ENCODE assay signal across 26 cellular contexts in genomic region chr10:13051126-13051694, GRCh38. TPM values are rescaled to one million over a fixed set of nuclear protein-coding genes. Genes with fewer than 3 reads are reported as not detected.
"Had no signal": no experiment of that assay in that cellular context is flagged by ENCODE, and none has a peak within 500 bp of the region (broad histone marks: within the 10 kb centered on the region; RNA-seq: fewer than 3 reads in every experiment).

No MANE protein-coding gene starts in this region.

- H3K4me3 ChIP-seq: left ventricle myocardium inferior, mucosa of descending colon, pancreas, prostate gland, skin epidermis, suprapubic skin, thoracic aorta, tibial artery, upper lobe of right lung had no signal

- H3K36me3 ChIP-seq: left ventricle myocardium inferior, pancreas, prostate gland, suprapubic skin, thoracic aorta, tibial artery, upper lobe of right lung had no signal

- H3K27ac Mint-ChIP-seq: memory B cell; naive thymus-derived CD4-positive, alpha-beta T cell; natural killer cell treated with Interleukin-12 subunit alpha and Interleukin-12 subunit beta and Interleukin-15 and Interleukin-18, amount 100 ng/mL, for 72 hours; stimulated activated naive B cell treated with anti-CD40 and anti-IgM and Interleukin-4, amounts not matched to agents 10 μg/mL and 1 μg/mL and 100 μg/mL, for 72 hours; stimulated activated naive CD8-positive, alpha-beta T cell treated with anti-CD3 and anti-CD28 coated beads, Interleukin-15, Interleukin-2, amounts not matched to agents 100 ng/mL and 50 ng/mL, for 24 hours had no signal

- H3K9me3 Mint-ChIP-seq: memory B cell; natural killer cell treated with Interleukin-12 subunit alpha and Interleukin-12 subunit beta and Interleukin-15 and Interleukin-18, amount 100 ng/mL, for 72 hours; stimulated activated naive B cell treated with anti-CD40 and anti-IgM and Interleukin-4, amounts not matched to agents 10 μg/mL and 1 μg/mL and 100 μg/mL, for 72 hours; stimulated activated naive CD8-positive, alpha-beta T cell treated with anti-CD3 and anti-CD28 coated beads, Interleukin-15, Interleukin-2, amounts not matched to agents 100 ng/mL and 50 ng/mL, for 24 hours had no signal

- H3K4me1 Mint-ChIP-seq: memory B cell; naive thymus-derived CD4-positive, alpha-beta T cell; stimulated activated naive B cell treated with anti-CD40 and anti-IgM and Interleukin-4, amounts not matched to agents 10 μg/mL and 1 μg/mL and 100 μg/mL, for 72 hours had no signal

- ATAC-seq: mucosa of descending colon; naive thymus-derived CD4-positive, alpha-beta T cell; pancreas; right cardiac atrium; sciatic nerve; stimulated activated naive B cell treated with anti-CD40 and anti-IgM and Interleukin-4, amounts not matched to agents 10 μg/mL and 1 μg/mL and 100 μg/mL, for 72 hours had no signal

- H3K27ac ChIP-seq: left ventricle myocardium inferior, pancreas, prostate gland, skin epidermis, suprapubic skin, thoracic aorta, tibial artery, upper lobe of right lung had no signal

- H3K36me3 Mint-ChIP-seq: memory B cell; natural killer cell treated with Interleukin-12 subunit alpha and Interleukin-12 subunit beta and Interleukin-15 and Interleukin-18, amount 100 ng/mL, for 72 hours; stimulated activated naive B cell treated with anti-CD40 and anti-IgM and Interleukin-4, amounts not matched to agents 10 μg/mL and 1 μg/mL and 100 μg/mL, for 72 hours had no signal

- H3K9me3 ChIP-seq: left ventricle myocardium inferior, mucosa of descending colon, pancreas, prostate gland, suprapubic skin, thoracic aorta, tibial artery, upper lobe of right lung had no signal

- H3K4me1 ChIP-seq: left ventricle myocardium inferior, pancreas, prostate gland, tibial artery, upper lobe of right lung had no signal

- H3K27me3 ChIP-seq: pancreas, suprapubic skin, tibial artery, upper lobe of right lung had no signal

- H3K4me3 Mint-ChIP-seq: memory B cell; naive thymus-derived CD4-positive, alpha-beta T cell; natural killer cell treated with Interleukin-12 subunit alpha and Interleukin-12 subunit beta and Interleukin-15 and Interleukin-18, amount 100 ng/mL, for 72 hours; stimulated activated naive B cell treated with anti-CD40 and anti-IgM and Interleukin-4, amounts not matched to agents 10 μg/mL and 1 μg/mL and 100 μg/mL, for 72 hours; stimulated activated naive CD8-positive, alpha-beta T cell treated with anti-CD3 and anti-CD28 coated beads, Interleukin-15, Interleukin-2, amounts not matched to agents 100 ng/mL and 50 ng/mL, for 24 hours had no signal

- DNase-seq: hypothalamus; islet precursor cell; left ventricle myocardium inferior; midbrain; mucosa of descending colon; naive thymus-derived CD4-positive, alpha-beta T cell; pancreas; posterior cingulate gyrus; retina; right cardiac atrium; stimulated activated CD4-positive, alpha-beta T cell treated with anti-CD3 and anti-CD28 coated beads, Interleukin-12 subunit alpha, Interleukin-12 subunit beta, amount 100 ng/mL, for 4 hours; stimulated activated CD4-positive, alpha-beta T cell treated with anti-CD3 and anti-CD28 coated beads, Interleukin-15, amount 100 ng/mL, for 24 hours; stimulated activated CD4-positive, alpha-beta T cell treated with anti-CD3 and anti-CD28 coated beads, Interleukin-2, amount 100 ng/mL, for 24 hours; stimulated activated CD4-positive, alpha-beta T cell treated with anti-CD3 and anti-CD28 coated beads, Interleukin-4, amount 100 ng/mL, for 1 hour; stimulated activated naive B cell treated with anti-CD40 and anti-IgM and Interleukin-4, amounts not matched to agents 10 μg/mL and 1 μg/mL and 100 μg/mL, for 72 hours; tibial artery; trophoblast cell; upper lobe of right lung had no signal

RNA-seq across cellular contexts. Expression of gene CCDC3, which starts 49.7 kb away (rescaled TPM):
- polyA plus RNA-seq: naive thymus-derived CD4-positive, alpha-beta T cell had no signal
